25 cellular contexts compared by ENCODE assay signal in genomic region chr15:61943992-61944391, GRCh38.
"Had no signal": no experiment of that assay in that cellular context is flagged by ENCODE, and none has a peak within 500 bp of the region (broad histone marks: within the 10 kb centered on the region; RNA-seq: fewer than 3 reads in every experiment).

No MANE protein-coding gene starts in this region.

- ATAC-seq: effector memory CD8-positive, alpha-beta T cell; gastroesophageal sphincter; WTC11 had no signal

- H3K27me3 ChIP-seq: brain microvascular endothelial cell, dorsolateral prefrontal cortex, esophagus muscularis mucosa, gastroesophageal sphincter had no signal

- H3K4me3 ChIP-seq: coronary artery, dorsolateral prefrontal cortex, esophagus muscularis mucosa, gastroesophageal sphincter had no signal

- H3K27ac Mint-ChIP-seq: activated CD4-positive, alpha-beta memory T cell treated with anti-CD3 and anti-CD28 coated beads, Interleukin-2, amount 10 ng/mL, durations not matched to agents 7 days and 5 days; activated CD4-positive, alpha-beta T cell treated with anti-CD3 and anti-CD28 coated beads, Interleukin-2, amount 10 ng/mL, durations not matched to agents 7 days and 5 days; activated naive CD4-positive, alpha-beta T cell treated with anti-CD3 and anti-CD28 coated beads, Interleukin-2, amount 10 ng/mL, durations not matched to agents 7 days and 5 days; activated naive CD8-positive, alpha-beta T cell; activated T-helper 1 cell treated with anti-CD3 and anti-CD28 coated beads, Interleukin-12 subunit alpha, Interleukin-12 subunit beta, Interleukin-2, Interleukin-4 antibody, amounts not matched to agents 30 ng/mL and 10 ng/mL and 1 ng/mL, durations not matched to agents 14 hours and 24 hours and 36 hours; dendritic cell treated with granulocyte-macrophage colony-stimulating factor and Interleukin-4, amounts not matched to agents 40 ng/mL and 50 ng/mL, for 4 days; effector memory CD8-positive, alpha-beta T cell; WTC11 had no signal

- H3K27me3 Mint-ChIP-seq: activated CD4-positive, alpha-beta memory T cell treated with anti-CD3 and anti-CD28 coated beads, Interleukin-2, amount 10 ng/mL, durations not matched to agents 7 days and 5 days; activated CD4-positive, alpha-beta T cell treated with anti-CD3 and anti-CD28 coated beads, Interleukin-2, amount 10 ng/mL, durations not matched to agents 7 days and 5 days; activated naive CD4-positive, alpha-beta T cell treated with anti-CD3 and anti-CD28 coated beads, Interleukin-2, amount 10 ng/mL, durations not matched to agents 7 days and 5 days; activated naive CD8-positive, alpha-beta T cell; central memory CD8-positive, alpha-beta T cell; dendritic cell treated with granulocyte-macrophage colony-stimulating factor and Interleukin-4, amounts not matched to agents 40 ng/mL and 50 ng/mL, for 4 days; effector memory CD8-positive, alpha-beta T cell had no signal

- H3K27ac ChIP-seq: brain microvascular endothelial cell, coronary artery, dorsolateral prefrontal cortex, esophagus muscularis mucosa, gastroesophageal sphincter had no signal

- H3K4me1 ChIP-seq: esophagus muscularis mucosa, gastroesophageal sphincter had no signal

- H3K9me3 ChIP-seq: esophagus muscularis mucosa had no signal

- DNase-seq: activated CD4-positive, alpha-beta memory T cell treated with anti-CD3 and anti-CD28 coated beads, Interleukin-2, amount 10 ng/mL, durations not matched to agents 7 days and 5 days; activated CD4-positive, alpha-beta T cell treated with anti-CD3 and anti-CD28 coated beads for 1 hour; activated CD4-positive, alpha-beta T cell treated with anti-CD3 and anti-CD28 coated beads for 4 hours; activated CD4-positive, alpha-beta T cell treated with anti-CD3 and anti-CD28 coated beads, Interleukin-2, amount 10 ng/mL, durations not matched to agents 7 days and 5 days; activated CD4-positive, alpha-beta T cell treated with anti-CD3 and anti-CD28 coated beads, Interleukin-2, amount 50 U/mL, for 4 hours; activated effector memory CD4-positive, alpha-beta T cell treated with anti-CD3 and anti-CD28 coated beads, Interleukin-2, amount 50 U/mL, for 16 hours; activated naive CD4-positive, alpha-beta T cell treated with anti-CD3 and anti-CD28 coated beads, Interleukin-2, amount 10 ng/mL, durations not matched to agents 7 days and 5 days; activated T-cell treated with anti-CD3 and anti-CD28 coated beads, Interleukin-2, amount 50 U/mL, for 48 hours; amniotic stem cell; anterior cingulate cortex; brain microvascular endothelial cell; dorsolateral prefrontal cortex; effector memory CD8-positive, alpha-beta T cell; erythroblast; foreskin melanocyte; hippocampal formation; T-helper 2 cell had no signal

- H3K9me3 Mint-ChIP-seq: activated naive CD4-positive, alpha-beta T cell treated with anti-CD3 and anti-CD28 coated beads, Interleukin-2, amount 10 ng/mL, durations not matched to agents 7 days and 5 days; central memory CD8-positive, alpha-beta T cell; dendritic cell treated with granulocyte-macrophage colony-stimulating factor and Interleukin-4, amounts not matched to agents 40 ng/mL and 50 ng/mL, for 4 days; effector memory CD8-positive, alpha-beta T cell had no signal

- H3K4me1 Mint-ChIP-seq: activated CD4-positive, alpha-beta memory T cell treated with anti-CD3 and anti-CD28 coated beads, Interleukin-2, amount 10 ng/mL, durations not matched to agents 7 days and 5 days; activated CD4-positive, alpha-beta T cell treated with anti-CD3 and anti-CD28 coated beads, Interleukin-2, amount 10 ng/mL, durations not matched to agents 7 days and 5 days; activated naive CD4-positive, alpha-beta T cell treated with anti-CD3 and anti-CD28 coated beads, Interleukin-2, amount 10 ng/mL, durations not matched to agents 7 days and 5 days; WTC11 had no signal

- H3K4me3 Mint-ChIP-seq: activated CD4-positive, alpha-beta memory T cell treated with anti-CD3 and anti-CD28 coated beads, Interleukin-2, amount 10 ng/mL, durations not matched to agents 7 days and 5 days; activated CD4-positive, alpha-beta T cell treated with anti-CD3 and anti-CD28 coated beads, Interleukin-2, amount 10 ng/mL, durations not matched to agents 7 days and 5 days; activated naive CD4-positive, alpha-beta T cell treated with anti-CD3 and anti-CD28 coated beads, Interleukin-2, amount 10 ng/mL, durations not matched to agents 7 days and 5 days; activated naive CD8-positive, alpha-beta T cell; activated T-helper 1 cell treated with anti-CD3 and anti-CD28 coated beads, Interleukin-12 subunit alpha, Interleukin-12 subunit beta, Interleukin-2, Interleukin-4 antibody, amounts not matched to agents 30 ng/mL and 10 ng/mL and 1 ng/mL, durations not matched to agents 14 hours and 24 hours and 36 hours; central memory CD8-positive, alpha-beta T cell; dendritic cell treated with granulocyte-macrophage colony-stimulating factor and Interleukin-4, amounts not matched to agents 40 ng/mL and 50 ng/mL, for 4 days; effector memory CD8-positive, alpha-beta T cell; WTC11 had no signal
